ENCODE assay signal across 7 cellular contexts in genomic region chr13:38369058-38369457, GRCh38.
"Had no signal": no experiment of that assay in that cellular context is flagged by ENCODE, and none has a peak within 500 bp of the region (broad histone marks: within the 10 kb centered on the region; RNA-seq: fewer than 3 reads in every experiment).

No MANE protein-coding gene starts in this region.

- H3K4me2 ChIP-seq: GM23338 had no signal

- H3K4me3 ChIP-seq: GM23338 had no signal

- FAIRE-seq: H1, H54, HepG2 had no signal

- H3K27ac ChIP-seq: HL-60 had no signal

- DNase-seq: H9, HCEC 1CT had no signal

- ATAC-seq: GM23338, HepG2 had no signal

- H2AFZ ChIP-seq: GM23338 had no signal
